In the genomic region with DNA sequence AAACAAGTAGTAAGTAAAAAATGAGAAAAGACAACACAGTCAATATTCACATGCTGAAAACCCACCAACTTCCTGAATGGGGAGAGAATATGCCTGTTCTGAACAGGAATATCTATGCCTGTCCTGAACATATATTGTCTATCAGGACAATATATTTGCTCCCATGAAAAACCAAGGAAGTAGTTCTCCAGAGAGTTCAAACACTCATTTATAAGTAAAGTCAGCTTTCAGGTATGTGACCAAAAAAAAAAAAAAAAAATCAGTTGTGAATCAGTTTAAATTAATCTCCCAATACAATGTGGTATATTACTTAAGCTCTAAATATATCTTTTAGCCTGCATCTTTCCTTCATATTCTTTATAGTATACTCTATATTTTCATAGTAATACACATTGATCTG, we compare ENCODE assay signal across 20 cellular contexts.
DNase-seq lines count a peak whose midpoint lies in the region; TF ChIP-seq lines count a peak whose summit lies in the region.
"Had no signal": no experiment of that assay in that cellular context is flagged by ENCODE, and none has a peak within 500 bp of the region (broad histone marks: within the 10 kb centered on the region; RNA-seq: fewer than 3 reads in every experiment).

No MANE protein-coding gene starts in this region.

- TF ChIP-seq CTCF in fibroblast of the aortic adventitia (IDR thresholded peaks at IDR 0.05; ENCODE audit: insufficient read depth, low read length) (no peak), transverse colon (IDR thresholded peaks at IDR 0.05) (no peak)

- DNase-seq in GM23248: peak; percentile 54
- peak; percentile 10 for DNase-seq in adipocyte (ENCODE audit: low read depth)
- peak; percentile 14 for DNase-seq in fibroblast of the aortic adventitia (ENCODE audit: low read depth)
- no peak for DNase-seq in mesenteric fat pad (ENCODE audit: low spot score)
- no peak for DNase-seq in stimulated activated CD4-positive, alpha-beta T cell treated with anti-CD3 and anti-CD28 coated beads, Interleukin-2, amount 100 ng/mL, for 48 hours
- no peak for DNase-seq in transverse colon
- no peak for DNase-seq in T-helper 1 cell
- DNase-seq: 8988T, DMS79, MM.1S, NCI-H1048, NCI-H1417 treated with DMSO at 0.1 percent for 48 hours, NCI-H187, NCI-H510A, PC-9, RPMI8226, SHP77 had no signal

- H3K4me1 ChIP-seq in ACC112 (ENCODE audit: control insufficient read depth, insufficient read depth, low read length, unreplicated experiment) (peaks cover 20% of the 10 kb centered on the region), GM23248 (ENCODE audit: insufficient read depth) (peaks cover 28% of the 10 kb centered on the region), adipocyte (ENCODE audit: control insufficient read depth, insufficient read depth, low read length) (peaks cover 3% of the 10 kb centered on the region), transverse colon (no peaks in the 10 kb centered on the region)
- H3K4me1 ChIP-seq: HAP-1 had no signal

- H3K9me3 ChIP-seq in GM23248 (ENCODE audit: low read depth) (no peaks in the 10 kb centered on the region), adipocyte (ENCODE audit: control insufficient read depth, low read length) (peaks cover 5% of the 10 kb centered on the region), transverse colon (no peaks in the 10 kb centered on the region)
- H3K9me3 ChIP-seq: HAP-1 had no signal

- H3K9ac ChIP-seq in GM23248: no peak overlapping the region
- H3K9ac ChIP-seq in adipocyte (ENCODE audit: low read length): no peak overlapping the region

- no peaks in the 10 kb centered on the region for H3K9me2 ChIP-seq in GM23248 (ENCODE audit: insufficient read depth)

- H3K36me3 ChIP-seq in ACC112 (ENCODE audit: insufficient read depth, low read length) (peaks cover 15% of the 10 kb centered on the region; the same call in 1 of the 2 replicates), GM23248 (ENCODE audit: low read depth) (0 out of 2 replicates have a peak, but pooled peaks cover 5% of the 10 kb centered on the region), adipocyte (ENCODE audit: control insufficient read depth, insufficient read depth, low read length, severe bottlenecking) (peaks cover 6% of the 10 kb centered on the region), transverse colon (peaks cover 0 to 4% (median 0%) of the 10 kb centered on the region in 4 donors)
- H3K36me3 ChIP-seq: HAP-1 had no signal

- H4K20me1 ChIP-seq in GM23248 (ENCODE audit: insufficient read depth): no peaks in the 10 kb centered on the region

- TF ChIP-seq EP300 in transverse colon (IDR thresholded peaks at IDR 0.05; ENCODE audit: low read depth): no peak

- H3K4me3 ChIP-seq in ACC112 (ENCODE audit: low read depth, low read length): no peak overlapping the region
- H3K4me3 ChIP-seq in GM23248: no peak overlapping the region
- no peak overlapping the region for H3K4me3 ChIP-seq in adipocyte (ENCODE audit: low read length)
- H3K4me3 ChIP-seq in fibroblast of the aortic adventitia (ENCODE audit: low read depth, low read length): no peak overlapping the region
- no peak overlapping the region for H3K4me3 ChIP-seq in transverse colon
- H3K4me3 ChIP-seq: GM23338, HAP-1, PC-9 had no signal

- TF ChIP-seq POLR2A in transverse colon (IDR thresholded peaks at IDR 0.05): no peak

- H3K27ac ChIP-seq in ACC112 (ENCODE audit: low read depth, low read length): peak overlapping the region; percentile 0; the same call in 1 of the 2 replicates
- no peak overlapping the region for H3K27ac ChIP-seq in GM23248
- no peak overlapping the region for H3K27ac ChIP-seq in transverse colon
- H3K27ac ChIP-seq: PC-9 had no signal

- H2AFZ ChIP-seq in ACC112 (ENCODE audit: low read length, unreplicated experiment) (no peak overlapping the region), GM23248 (no peak overlapping the region)
- H2AFZ ChIP-seq: GM23338, PC-9 had no signal

- in situ Hi-C loops in GM23248 (cut with MboI) (no loop called here), transverse colon (cut with MboI; ENCODE audit: low pct_ligation_motif_present in 1 of 4, low pct_unique_long_range_greater_than_20kb in 1 of 4, low sequenced_read_pairs in 3 of 4) (no loop called here)

- H3K4me2 ChIP-seq in GM23248 (ENCODE audit: unreplicated experiment): peak overlapping the region; percentile 6
- H3K4me2 ChIP-seq: GM23338, PC-9 had no signal

- intact Hi-C loops in transverse colon (cut with DNase I; ENCODE audit: low total_unique reads): no loop called here

- peaks cover 25% of the 10 kb centered on the region for H3F3A ChIP-seq in GM23248 (ENCODE audit: insufficient read depth)

- H3K27me3 ChIP-seq in ACC112 (ENCODE audit: insufficient read depth, low read length): no peaks in the 10 kb centered on the region
- no peaks in the 10 kb centered on the region for H3K27me3 ChIP-seq in GM23248 (replicated peaks; ENCODE audit: insufficient read depth)
- H3K27me3 ChIP-seq in adipocyte (replicated peaks; ENCODE audit: control insufficient read depth, insufficient read depth, low read length): no peaks in the 10 kb centered on the region
- no peaks in the 10 kb centered on the region for H3K27me3 ChIP-seq in transverse colon

- no peaks in the 10 kb centered on the region for H3K79me2 ChIP-seq in ACC112 (ENCODE audit: control insufficient read depth, insufficient read depth, low read length, unreplicated experiment)
- H3K79me2 ChIP-seq in GM23248 (ENCODE audit: insufficient read depth): no peaks in the 10 kb centered on the region

Comparison
In these comparisons a context has a peak if more than half of its experiments do, and no peak if none do; other contexts are left out.
1. DNase-seq: peak in GM23248 (single experiment), adipocyte (single experiment) and fibroblast of the aortic adventitia (single experiment); none in mesenteric fat pad (single experiment), stimulated activated CD4-positive, alpha-beta T cell treated with anti-CD3 and anti-CD28 coated beads, Interleukin-2, amount 100 ng/mL, for 48 hours (0 of 2), transverse colon (single experiment) and T-helper 1 cell (0 of 5).